In the genomic region with DNA sequence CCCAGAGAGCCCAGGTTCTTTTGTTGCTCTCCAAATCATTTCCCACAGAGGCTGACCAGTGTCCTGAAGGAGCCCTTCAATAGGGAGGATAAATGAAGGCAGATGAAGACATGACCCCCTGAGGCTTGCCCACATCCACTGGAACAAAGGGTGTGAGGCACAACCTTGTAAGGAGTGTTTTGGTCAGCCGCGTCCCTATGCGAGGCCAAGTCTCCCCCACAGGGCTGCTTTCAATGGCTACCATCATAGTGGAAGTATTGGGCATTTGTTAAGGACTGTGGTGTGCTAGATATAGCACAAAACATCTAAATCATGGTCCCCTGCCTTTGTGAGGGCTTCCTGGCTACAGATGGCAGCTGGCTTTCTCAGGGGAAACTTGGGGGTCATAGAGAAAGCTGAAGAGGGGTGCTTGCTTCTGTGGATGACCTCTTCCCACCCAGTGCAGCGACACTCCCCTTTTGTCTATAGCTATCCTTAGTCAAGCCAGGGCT, we compare ENCODE assay signal across 11 cellular contexts.
A peak's percentile ranks its signal among the peaks of the same experiment; 100 is the strongest.
DNase-seq lines count a peak whose midpoint lies in the region; ATAC-seq, FAIRE-seq and TF ChIP-seq lines count a peak whose summit lies in the region.
"Had no signal": no experiment of that assay in that cellular context is flagged by ENCODE, and none has a peak within 500 bp of the region (broad histone marks: within the 10 kb centered on the region; RNA-seq: fewer than 3 reads in every experiment).

No MANE protein-coding gene starts in this region.

- H3K9me3 Mint-ChIP-seq in WTC11 = no peaks in the 10 kb centered on the region
- no peaks in the 10 kb centered on the region for H3K9me3 Mint-ChIP-seq in activated CD8-positive, alpha-beta T cell treated with anti-CD3 and anti-CD28 coated beads, Interleukin-2, amount 10 ng/mL, durations not matched to agents 7 days and 5 days (ENCODE audit: insufficient read depth)
- no peaks in the 10 kb centered on the region for H3K9me3 Mint-ChIP-seq in activated T-helper 17 cell treated with anti-CD3 and anti-CD28 coated beads, Interleukin-2, amount 50 U/mL, for 72 hours
- H3K9me3 Mint-ChIP-seq: T-cell had no signal

- POLR2A ChIA-PET in WTC11 (lab: Charles Lee) = no interaction called here
- POLR2A ChIA-PET in activated CD8-positive, alpha-beta T cell treated with anti-CD3 and anti-CD28 coated beads, Interleukin-2, amount 10 ng/mL, durations not matched to agents 7 days and 5 days (lab: Charles Lee) = no interaction called here

- TF ChIP-seq CTCF in WTC11 (IDR thresholded peaks at IDR 0.05) (no peak), right atrium auricular region (IDR thresholded peaks at IDR 0.05) (no peak)

- H3K27ac Mint-ChIP-seq in WTC11 = no peak overlapping the region
- no peak overlapping the region for H3K27ac Mint-ChIP-seq in activated CD8-positive, alpha-beta T cell treated with anti-CD3 and anti-CD28 coated beads, Interleukin-2, amount 10 ng/mL, durations not matched to agents 7 days and 5 days
- H3K27ac Mint-ChIP-seq in activated T-helper 17 cell treated with anti-CD3 and anti-CD28 coated beads, Interleukin-2, amount 50 U/mL, for 72 hours = no peak overlapping the region

- H3K4me3 ChIP-seq in right atrium auricular region (no peak overlapping the region), skeletal muscle satellite cell (ENCODE audit: low read length) (peak overlapping the region; percentile 0)
- H3K4me3 ChIP-seq: HAP-1 had no signal

- H3K36me3 Mint-ChIP-seq in WTC11 = no peaks in the 10 kb centered on the region; the same call in 1 of the 2 replicates
- H3K36me3 Mint-ChIP-seq in activated CD8-positive, alpha-beta T cell treated with anti-CD3 and anti-CD28 coated beads, Interleukin-2, amount 10 ng/mL, durations not matched to agents 7 days and 5 days (ENCODE audit: low read depth) = peaks cover 5% of the 10 kb centered on the region
- H3K36me3 Mint-ChIP-seq in activated T-helper 17 cell treated with anti-CD3 and anti-CD28 coated beads, Interleukin-2, amount 50 U/mL, for 72 hours (ENCODE audit: low read depth) = no peaks in the 10 kb centered on the region

- peak; percentile 57 for FAIRE-seq in GM12891 (lab: Jason Lieb, UNC)

- no peaks in the 10 kb centered on the region for H3K27me3 Mint-ChIP-seq in WTC11 (ENCODE audit: low read depth)
- H3K27me3 Mint-ChIP-seq in activated CD8-positive, alpha-beta T cell treated with anti-CD3 and anti-CD28 coated beads, Interleukin-2, amount 10 ng/mL, durations not matched to agents 7 days and 5 days (ENCODE audit: low read depth) = no peaks in the 10 kb centered on the region
- H3K27me3 Mint-ChIP-seq in activated T-helper 17 cell treated with anti-CD3 and anti-CD28 coated beads, Interleukin-2, amount 50 U/mL, for 72 hours = no peaks in the 10 kb centered on the region
- H3K27me3 Mint-ChIP-seq: T-cell had no signal

- H3K4me1 ChIP-seq in right atrium auricular region (peaks cover 0 to 21% of the 10 kb centered on the region in 2 donors), skeletal muscle satellite cell (ENCODE audit: control insufficient read depth, insufficient read depth, low read length) (peaks cover 25% of the 10 kb centered on the region)

- H3K4me3 Mint-ChIP-seq in WTC11 = no peak overlapping the region
- no peak overlapping the region for H3K4me3 Mint-ChIP-seq in activated CD8-positive, alpha-beta T cell treated with anti-CD3 and anti-CD28 coated beads, Interleukin-2, amount 10 ng/mL, durations not matched to agents 7 days and 5 days
- no peak overlapping the region for H3K4me3 Mint-ChIP-seq in activated T-helper 17 cell treated with anti-CD3 and anti-CD28 coated beads, Interleukin-2, amount 50 U/mL, for 72 hours
- H3K4me3 Mint-ChIP-seq: T-cell had no signal

- ATAC-seq in WTC11 (no peak; the same call in 1 of the 2 replicates), HG02571 (IDR thresholded peaks at IDR 0.05; ENCODE audit: unreplicated experiment) (no peak)
- no peak for ATAC-seq in activated CD8-positive, alpha-beta T cell treated with anti-CD3 and anti-CD28 coated beads, Interleukin-2, amount 10 ng/mL, durations not matched to agents 7 days and 5 days
- no peak for ATAC-seq in activated T-helper 17 cell treated with anti-CD3 and anti-CD28 coated beads, Interleukin-2, amount 50 U/mL, for 72 hours (replicated peaks)
- ATAC-seq: T-cell had no signal

- H3K36me3 ChIP-seq in right atrium auricular region (no peaks in the 10 kb centered on the region), skeletal muscle satellite cell (ENCODE audit: insufficient read depth, low read length) (no peaks in the 10 kb centered on the region)
- H3K36me3 ChIP-seq: HAP-1 had no signal

- no peak for TF ChIP-seq POLR2A in GM12891 (IDR thresholded peaks at IDR 0.05; ENCODE audit: low read depth, low read length)

- H3K9ac ChIP-seq in skeletal muscle satellite cell (ENCODE audit: low read depth, low read length) = peak overlapping the region; percentile 61

- DNase-seq in GM12891 (ENCODE audit: insufficient read length, low spot score) (no peak), WTC11 (ENCODE audit: low spot score) (no peak), right atrium auricular region (ENCODE audit: low spot score) (no peak), pons (ENCODE audit: low spot score) (no peak)
- DNase-seq in activated CD8-positive, alpha-beta T cell treated with anti-CD3 and anti-CD28 coated beads, Interleukin-2, amount 10 ng/mL, durations not matched to agents 7 days and 5 days = no peak
- DNase-seq: effector CD4-positive, alpha-beta T cell; T-cell had no signal

- H3K4me1 Mint-ChIP-seq in WTC11 = peaks cover 71% of the 10 kb centered on the region
- peaks cover 7% of the 10 kb centered on the region for H3K4me1 Mint-ChIP-seq in activated CD8-positive, alpha-beta T cell treated with anti-CD3 and anti-CD28 coated beads, Interleukin-2, amount 10 ng/mL, durations not matched to agents 7 days and 5 days (ENCODE audit: low read depth)
- H3K4me1 Mint-ChIP-seq in activated T-helper 17 cell treated with anti-CD3 and anti-CD28 coated beads, Interleukin-2, amount 50 U/mL, for 72 hours = peaks cover 16% of the 10 kb centered on the region

- CTCF ChIA-PET in WTC11 (lab: Charles Lee) = no interaction called here
- CTCF ChIA-PET in activated CD8-positive, alpha-beta T cell treated with anti-CD3 and anti-CD28 coated beads, Interleukin-2, amount 10 ng/mL, durations not matched to agents 7 days and 5 days (lab: Charles Lee) = no interaction called here

- no peaks in the 10 kb centered on the region for H3K27me3 ChIP-seq in right atrium auricular region
- H3K27me3 ChIP-seq in skeletal muscle satellite cell (ENCODE audit: control insufficient read depth, insufficient read depth, low read length) = no peaks in the 10 kb centered on the region

- H3K27ac ChIP-seq in right atrium auricular region = peak overlapping the region; percentile 61

- no peaks in the 10 kb centered on the region for H3K9me3 ChIP-seq in right atrium auricular region
- no peaks in the 10 kb centered on the region for H3K9me3 ChIP-seq in skeletal muscle satellite cell (replicated peaks; ENCODE audit: low read length)
- H3K9me3 ChIP-seq: HAP-1 had no signal

- peak overlapping the region; percentile 44 for H3K4me2 ChIP-seq in skeletal muscle satellite cell (ENCODE audit: low read length)

TF ChIP-seq in GM12891, 5 proteins besides CTCF, POLR2A, EP300 and RAD21:
- no peak for TF ChIP-seq TAF1 (IDR thresholded peaks at IDR 0.05; ENCODE audit: low read depth, low read length)
- TF ChIP-seq SPI1 (IDR thresholded peaks at IDR 0.05; ENCODE audit: low read depth, low read length) = no peak
- no peak for TF ChIP-seq POLR2AphosphoS5 (IDR thresholded peaks at IDR 0.05; ENCODE audit: low read depth, low read length)
- TF ChIP-seq POU2F2 (IDR thresholded peaks at IDR 0.05; ENCODE audit: low read depth, low read length) = no peak
- no peak for TF ChIP-seq PAX5 (IDR thresholded peaks at IDR 0.05; ENCODE audit: insufficient read depth, low read length, severe bottlenecking)

TF ChIP-seq in WTC11, 78 proteins besides CTCF, POLR2A, EP300 and RAD21:
- TF ChIP-seq, protein P1, sequence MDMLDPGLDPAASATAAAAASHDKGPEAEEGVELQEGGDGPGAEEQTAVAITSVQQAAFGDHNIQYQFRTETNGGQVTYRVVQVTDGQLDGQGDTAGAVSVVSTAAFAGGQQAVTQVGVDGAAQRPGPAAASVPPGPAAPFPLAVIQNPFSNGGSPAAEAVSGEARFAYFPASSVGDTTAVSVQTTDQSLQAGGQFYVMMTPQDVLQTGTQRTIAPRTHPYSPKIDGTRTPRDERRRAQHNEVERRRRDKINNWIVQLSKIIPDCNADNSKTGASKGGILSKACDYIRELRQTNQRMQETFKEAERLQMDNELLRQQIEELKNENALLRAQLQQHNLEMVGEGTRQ (CRISPR knock-in tag; IDR thresholded peaks at IDR 0.05) = no peak
- no peak for TF ChIP-seq ZNF232 (CRISPR knock-in tag; IDR thresholded peaks at IDR 0.05)
- TF ChIP-seq, protein P2, sequence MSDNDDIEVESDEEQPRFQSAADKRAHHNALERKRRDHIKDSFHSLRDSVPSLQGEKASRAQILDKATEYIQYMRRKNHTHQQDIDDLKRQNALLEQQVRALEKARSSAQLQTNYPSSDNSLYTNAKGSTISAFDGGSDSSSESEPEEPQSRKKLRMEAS (CRISPR knock-in tag; IDR thresholded peaks at IDR 0.05) = 0 out of 2 replicates have a peak, but pooled peaks have one; percentile 0
TF ChIP-seq in WTC11: peak in this region for 1.
